ENCODE assay signal across 8 cellular contexts in genomic region chr10:14184841-14185500, GRCh38.
DNase-seq lines count a peak whose midpoint lies in the region; ATAC-seq, FAIRE-seq and TF ChIP-seq lines count a peak whose summit lies in the region.

No MANE protein-coding gene starts in this region.

- DNase-seq in DMS53 treated with DMSO at 0.1 percent for 48 hours (lab: John Stamatoyannopoulos, UW; ENCODE audit: unreplicated experiment) (peak; percentile 10), GM20000 (ENCODE audit: low spot score) (peak; percentile 66), T-helper 17 cell (peak in 2 of 3 donors; percentile 46 to 52), endothelial cell of umbilical vein (ENCODE audit: low read depth, low spot score) (peak; percentile 14), SW 1271 (lab: John Stamatoyannopoulos, UW) (no peak), amniotic stem cell (lab: John Stamatoyannopoulos, UW) (no peak)
- peak; percentile 53 for DNase-seq in stimulated activated naive B cell treated with anti-CD40 and anti-IgM and Interleukin-4, amounts not matched to agents 10 μg/mL and 1 μg/mL and 100 μg/mL, for 72 hours

- no peak overlapping the region for H3K9ac ChIP-seq in endothelial cell of umbilical vein (replicated peaks; ENCODE audit: extremely low read depth, insufficient read depth, low read length)

- H3K27ac Mint-ChIP-seq in T-helper 17 cell = peak overlapping the region; percentile 96
- peak overlapping the region; percentile 100 for H3K27ac Mint-ChIP-seq in stimulated activated naive B cell treated with anti-CD40 and anti-IgM and Interleukin-4, amounts not matched to agents 10 μg/mL and 1 μg/mL and 100 μg/mL, for 72 hours

- H3K4me2 ChIP-seq in endothelial cell of umbilical vein (ENCODE audit: insufficient read depth, low read length) = no peak overlapping the region

- H3K4me1 ChIP-seq in endothelial cell of umbilical vein (ENCODE audit: control insufficient read depth, extremely low read depth, insufficient read depth, low read length) = no peaks in the 10 kb centered on the region

- no peak for TF ChIP-seq CTCF in GM20000 (IDR thresholded peaks at IDR 0.05; ENCODE audit: extremely low read depth, missing control alignments)
- no peak for TF ChIP-seq CTCF in endothelial cell of umbilical vein (IDR thresholded peaks at IDR 0.05; ENCODE audit: extremely low read depth in 1 of 2, insufficient read depth in 1 of 2, low read depth in 1 of 2, low read length in 2 of 2)

- ATAC-seq in HG03521 (IDR thresholded peaks at IDR 0.05; ENCODE audit: unreplicated experiment) (peak; percentile 57), T-helper 17 cell (peak; percentile 76)
- peak; percentile 36 to 55 for ATAC-seq in stimulated activated naive B cell treated with anti-CD40 and anti-IgM and Interleukin-4, amounts not matched to agents 10 μg/mL and 1 μg/mL and 100 μg/mL, for 72 hours (replicated peaks)

- H4K20me1 ChIP-seq in endothelial cell of umbilical vein (replicated peaks; ENCODE audit: control insufficient read depth, extremely low read depth, insufficient read depth, low read length) = no peaks in the 10 kb centered on the region

- CTCF ChIA-PET in endothelial cell of umbilical vein (lab: Charles Lee) = interaction anchor here (0.5 to 4.4 kb wide), 4 partner anchors 11 to 938 kb away, joined by 3 to 41 read pairs (median 6); no protein-coding TSS in a partner anchor

- POLR2A ChIA-PET in endothelial cell of umbilical vein (lab: Charles Lee) = interaction anchor here (1.4 kb wide), 1 partner anchor 398 kb away, joined by 9 read pairs; no protein-coding TSS in a partner anchor

- H3K9me1 ChIP-seq in endothelial cell of umbilical vein (replicated peaks; ENCODE audit: control insufficient read depth, extremely low read depth, insufficient read depth, low read length) = no peaks in the 10 kb centered on the region

- H3K36me3 ChIP-seq in endothelial cell of umbilical vein (ENCODE audit: control insufficient read depth in 2 of 2, extremely low read depth in 1 of 2, insufficient read depth in 2 of 2, low read length in 2 of 2) = no peaks in the 10 kb centered on the region

- no peak overlapping the region for H3K4me3 ChIP-seq in endothelial cell of umbilical vein (replicated peaks in 1 of 3; ENCODE audit: insufficient read depth in 1 of 3, low read depth in 1 of 3, low read length in 3 of 3)

- H3K9me3 ChIP-seq in T-helper 17 cell (ENCODE audit: control insufficient read depth, low read length, poor library complexity, severe bottlenecking) (no peaks in the 10 kb centered on the region), endothelial cell of umbilical vein (replicated peaks; ENCODE audit: control insufficient read depth, insufficient read depth, low read length) (no peaks in the 10 kb centered on the region)

- no peak for FAIRE-seq in endothelial cell of umbilical vein (lab: Jason Lieb, UNC)

- no peak overlapping the region for H3K27ac ChIP-seq in endothelial cell of umbilical vein (ENCODE audit: insufficient read depth, low read depth, low read length)

- H3K4me3 Mint-ChIP-seq in T-helper 17 cell = peak overlapping the region; percentile 85
- H3K4me3 Mint-ChIP-seq in stimulated activated naive B cell treated with anti-CD40 and anti-IgM and Interleukin-4, amounts not matched to agents 10 μg/mL and 1 μg/mL and 100 μg/mL, for 72 hours = peak overlapping the region; percentile 78 to 82

- no peak for TF ChIP-seq POLR2A in endothelial cell of umbilical vein (IDR thresholded peaks at IDR 0.05; ENCODE audit: low read depth, low read length)

- intact Hi-C loops in endothelial cell of umbilical vein (cut with micrococcal nuclease) = loop anchor here (2.0 kb wide), 1 partner anchor 396 kb away; no protein-coding TSS in a partner anchor

- H3K79me2 ChIP-seq in endothelial cell of umbilical vein (ENCODE audit: control insufficient read depth, insufficient read depth, low read length) = no peaks in the 10 kb centered on the region

- dilution Hi-C loops in endothelial cell of umbilical vein (cut with MboI; ENCODE audit: extremely low pct_ligation_motif_present, low sequenced_read_pairs) = no loop called here

- no peak overlapping the region for H2AFZ ChIP-seq in endothelial cell of umbilical vein (ENCODE audit: low read depth, low read length)

- H3K27me3 ChIP-seq in endothelial cell of umbilical vein (ENCODE audit: control insufficient read depth in 2 of 2, insufficient read depth in 2 of 2, low read length in 2 of 2) = peaks cover 25 to 44% of the 10 kb centered on the region in 2 experiments

- H3K36me3 Mint-ChIP-seq in T-helper 17 cell (ENCODE audit: low read depth) = no peaks in the 10 kb centered on the region
- H3K36me3 Mint-ChIP-seq in stimulated activated naive B cell treated with anti-CD40 and anti-IgM and Interleukin-4, amounts not matched to agents 10 μg/mL and 1 μg/mL and 100 μg/mL, for 72 hours = peaks cover 2 to 8% of the 10 kb centered on the region in 2 donors

- BruUV-seq in endothelial cell of umbilical vein (replicated peaks; lab: Mats Ljungman, UMichigan) = no TSS peak

- peaks cover 22% of the 10 kb centered on the region for H3K4me1 Mint-ChIP-seq in T-helper 17 cell
- peaks cover 23 to 28% of the 10 kb centered on the region in 2 donors for H3K4me1 Mint-ChIP-seq in stimulated activated naive B cell treated with anti-CD40 and anti-IgM and Interleukin-4, amounts not matched to agents 10 μg/mL and 1 μg/mL and 100 μg/mL, for 72 hours

- peaks cover 29% of the 10 kb centered on the region for H3K27me3 Mint-ChIP-seq in T-helper 17 cell
- peaks cover 20 to 27% of the 10 kb centered on the region in 2 donors for H3K27me3 Mint-ChIP-seq in stimulated activated naive B cell treated with anti-CD40 and anti-IgM and Interleukin-4, amounts not matched to agents 10 μg/mL and 1 μg/mL and 100 μg/mL, for 72 hours

- H3K9me3 Mint-ChIP-seq in stimulated activated naive B cell treated with anti-CD40 and anti-IgM and Interleukin-4, amounts not matched to agents 10 μg/mL and 1 μg/mL and 100 μg/mL, for 72 hours = no peaks in the 10 kb centered on the region

TF ChIP-seq in endothelial cell of umbilical vein, 7 proteins besides CTCF, POLR2A, EP300 and RAD21:
- TF ChIP-seq MYC (IDR thresholded peaks at IDR 0.05; ENCODE audit: low read depth, low read length) (no peak), FOS (IDR thresholded peaks at IDR 0.05; ENCODE audit: borderline replicate concordance, insufficient read depth, low read length) (no peak)
TF ChIP-seq in endothelial cell of umbilical vein: peak in this region for 0.

Comparison
In these comparisons a context has a peak if more than half of its experiments do, and no peak if none do; other contexts are left out.
1. DNase-seq: peak in DMS53 treated with DMSO at 0.1 percent for 48 hours (single experiment), GM20000 (single experiment), T-helper 17 cell (2 of 3), endothelial cell of umbilical vein (single experiment) and stimulated activated naive B cell treated with anti-CD40 and anti-IgM and Interleukin-4, amounts not matched to agents 10 μg/mL and 1 μg/mL and 100 μg/mL, for 72 hours (single experiment); none in SW 1271 (0 of 2) and amniotic stem cell (single experiment).
2. Peak in every context shown above with its lines, with median percentiles within 50 percentile points of each other: ATAC-seq.